ENCODE assay signal across 8 cellular contexts in genomic region chr15:91849749-91850161, GRCh38. TPM values are rescaled to one million over a fixed set of nuclear protein-coding genes. Genes with fewer than 3 reads are reported as not detected.
DNase-seq lines count a peak whose midpoint lies in the region; ATAC-seq, FAIRE-seq and TF ChIP-seq lines count a peak whose summit lies in the region.

No MANE protein-coding gene starts in this region.

- no peak for TF ChIP-seq POLR2A in transverse colon (IDR thresholded peaks at IDR 0.05)
- no peak for TF ChIP-seq POLR2A in GM12892 (IDR thresholded peaks at IDR 0.05; ENCODE audit: low read depth, low read length)

- in situ Hi-C loops in transverse colon (cut with MboI; ENCODE audit: low pct_ligation_motif_present in 1 of 4, low pct_unique_long_range_greater_than_20kb in 1 of 4, low sequenced_read_pairs in 3 of 4): loop anchor here in 3 of 4 donors (10.0 to 25.0 kb wide), 4 partner anchors 113 to 537 kb away; no protein-coding TSS in a partner anchor

- H3K4me1 ChIP-seq in DND-41 (ENCODE audit: insufficient read depth, low read length) (no peaks in the 10 kb centered on the region), transverse colon (peaks cover 10 to 25% (median 19%) of the 10 kb centered on the region in 4 donors)

- H3K79me2 ChIP-seq in DND-41 (ENCODE audit: insufficient read depth, low read length): no peaks in the 10 kb centered on the region

- H3K9me3 Mint-ChIP-seq in WTC11: peaks cover 3% of the 10 kb centered on the region

- no peak for TF ChIP-seq EP300 in transverse colon (IDR thresholded peaks at IDR 0.05; ENCODE audit: low read depth)

- H3K4me3 Mint-ChIP-seq in WTC11: no peak overlapping the region

- H3K27ac Mint-ChIP-seq in WTC11: no peak overlapping the region

- H4K20me1 ChIP-seq in DND-41 (ENCODE audit: insufficient read depth, low read length): no peaks in the 10 kb centered on the region

- no peak overlapping the region for H3K4me2 ChIP-seq in DND-41 (ENCODE audit: insufficient read depth, low read length)

- H3K27me3 Mint-ChIP-seq in WTC11 (ENCODE audit: low read depth): peaks cover 16% of the 10 kb centered on the region

- H3K36me3 Mint-ChIP-seq in WTC11: no peaks in the 10 kb centered on the region

- no peak overlapping the region for H2AFZ ChIP-seq in DND-41 (ENCODE audit: low read depth, low read length)

- POLR2A ChIA-PET in WTC11 (lab: Charles Lee): interaction anchor here (0.6 kb wide), 1 partner anchor 232 kb away, joined by 4 read pairs; no protein-coding TSS in a partner anchor

- intact Hi-C loops in transverse colon (cut with DNase I; ENCODE audit: low total_unique reads): loop anchor here (10.0 kb wide), 1 partner anchor 225 kb away; no protein-coding TSS in a partner anchor

- CTCF ChIA-PET in WTC11 (lab: Charles Lee): interaction anchor here (0.7 to 3.4 kb wide), 5 partner anchors 17 to 823 kb away, joined by 3 to 11 read pairs (median 5); no protein-coding TSS in a partner anchor

- H3K27ac ChIP-seq in DND-41 (ENCODE audit: low read length) (no peak overlapping the region), transverse colon (no peak overlapping the region)

- H3K36me3 ChIP-seq in DND-41 (ENCODE audit: insufficient read depth, low read length): no peaks in the 10 kb centered on the region
- H3K36me3 ChIP-seq in transverse colon: no peaks in the 10 kb centered on the region

- TF ChIP-seq CTCF in DND-41 (IDR thresholded peaks at IDR 0.05; ENCODE audit: borderline replicate concordance, extremely low read depth, low read length, poor library complexity, severe bottlenecking) (peak; percentile 49), WTC11 (IDR thresholded peaks at IDR 0.05) (peak; percentile 27; the same call in 1 of the 2 replicates), transverse colon (IDR thresholded peaks at IDR 0.05) (peak; percentile 42 to 52 (median 47))

- no peak overlapping the region for H3K4me3 ChIP-seq in DND-41 (ENCODE audit: low read depth in 1 of 2, low read length in 2 of 2)
- no peak overlapping the region for H3K4me3 ChIP-seq in transverse colon

- H3K9ac ChIP-seq in DND-41 (ENCODE audit: low read depth, low read length): no peak overlapping the region

- WGBS in transverse colon (ENCODE audit: low coverage in 1 of 2), 2 donors: 66 to 74% methylated on average over 7 of the region's 7 CpGs

- no peak for FAIRE-seq in GM12892 (lab: Jason Lieb, UNC)

- H3K4me1 Mint-ChIP-seq in WTC11: peaks cover 17% of the 10 kb centered on the region

- ATAC-seq in DND-41 (ENCODE audit: insufficient read depth, low read depth) (peak; percentile 84), WTC11 (no peak), GM21526 (IDR thresholded peaks at IDR 0.05; ENCODE audit: low FRiP score, unreplicated experiment) (no peak)

- H3K27me3 ChIP-seq in DND-41 (ENCODE audit: insufficient read depth, low read length, poor library complexity): peaks cover 8% of the 10 kb centered on the region
- no peaks in the 10 kb centered on the region for H3K27me3 ChIP-seq in transverse colon

- H3K9me3 ChIP-seq in DND-41 (ENCODE audit: insufficient read depth, low read length, severe bottlenecking) (no peaks in the 10 kb centered on the region), transverse colon (no peaks in the 10 kb centered on the region)

- DNase-seq in DND-41: peak; percentile 60
- peak; percentile 70 to 72 for DNase-seq in Kasumi-1 (lab: John Stamatoyannopoulos, UW)
- DNase-seq in WTC11 (ENCODE audit: low spot score): no peak
- peak; percentile 67 for DNase-seq in hepatic stellate cell (ENCODE audit: low spot score)
- DNase-seq in transverse colon: no peak
- DNase-seq in GM12892 (ENCODE audit: insufficient read length): no peak
- DNase-seq in NCI-H2029 (lab: John Stamatoyannopoulos, UW): no peak

TF ChIP-seq in WTC11, 78 proteins besides CTCF, POLR2A, EP300 and RAD21:
- TF ChIP-seq ATF6 (CRISPR knock-in tag; IDR thresholded peaks at IDR 0.05): no peak
- TF ChIP-seq, protein P1, sequence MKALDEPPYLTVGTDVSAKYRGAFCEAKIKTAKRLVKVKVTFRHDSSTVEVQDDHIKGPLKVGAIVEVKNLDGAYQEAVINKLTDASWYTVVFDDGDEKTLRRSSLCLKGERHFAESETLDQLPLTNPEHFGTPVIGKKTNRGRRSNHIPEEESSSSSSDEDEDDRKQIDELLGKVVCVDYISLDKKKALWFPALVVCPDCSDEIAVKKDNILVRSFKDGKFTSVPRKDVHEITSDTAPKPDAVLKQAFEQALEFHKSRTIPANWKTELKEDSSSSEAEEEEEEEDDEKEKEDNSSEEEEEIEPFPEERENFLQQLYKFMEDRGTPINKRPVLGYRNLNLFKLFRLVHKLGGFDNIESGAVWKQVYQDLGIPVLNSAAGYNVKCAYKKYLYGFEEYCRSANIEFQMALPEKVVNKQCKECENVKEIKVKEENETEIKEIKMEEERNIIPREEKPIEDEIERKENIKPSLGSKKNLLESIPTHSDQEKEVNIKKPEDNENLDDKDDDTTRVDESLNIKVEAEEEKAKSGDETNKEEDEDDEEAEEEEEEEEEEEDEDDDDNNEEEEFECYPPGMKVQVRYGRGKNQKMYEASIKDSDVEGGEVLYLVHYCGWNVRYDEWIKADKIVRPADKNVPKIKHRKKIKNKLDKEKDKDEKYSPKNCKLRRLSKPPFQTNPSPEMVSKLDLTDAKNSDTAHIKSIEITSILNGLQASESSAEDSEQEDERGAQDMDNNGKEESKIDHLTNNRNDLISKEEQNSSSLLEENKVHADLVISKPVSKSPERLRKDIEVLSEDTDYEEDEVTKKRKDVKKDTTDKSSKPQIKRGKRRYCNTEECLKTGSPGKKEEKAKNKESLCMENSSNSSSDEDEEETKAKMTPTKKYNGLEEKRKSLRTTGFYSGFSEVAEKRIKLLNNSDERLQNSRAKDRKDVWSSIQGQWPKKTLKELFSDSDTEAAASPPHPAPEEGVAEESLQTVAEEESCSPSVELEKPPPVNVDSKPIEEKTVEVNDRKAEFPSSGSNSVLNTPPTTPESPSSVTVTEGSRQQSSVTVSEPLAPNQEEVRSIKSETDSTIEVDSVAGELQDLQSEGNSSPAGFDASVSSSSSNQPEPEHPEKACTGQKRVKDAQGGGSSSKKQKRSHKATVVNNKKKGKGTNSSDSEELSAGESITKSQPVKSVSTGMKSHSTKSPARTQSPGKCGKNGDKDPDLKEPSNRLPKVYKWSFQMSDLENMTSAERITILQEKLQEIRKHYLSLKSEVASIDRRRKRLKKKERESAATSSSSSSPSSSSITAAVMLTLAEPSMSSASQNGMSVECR (CRISPR knock-in tag; IDR thresholded peaks at IDR 0.05; ENCODE audit: borderline replicate concordance): no peak
- TF ChIP-seq ZNF317 (CRISPR knock-in tag; IDR thresholded peaks at IDR 0.05; ENCODE audit: borderline replicate concordance, low read depth): no peak
- TF ChIP-seq SP1 (CRISPR knock-in tag; conservative IDR thresholded peaks at IDR 0.05): no peak
- TF ChIP-seq FOXP1 (CRISPR knock-in tag; IDR thresholded peaks at IDR 0.05; ENCODE audit: borderline replicate concordance): no peak
- TF ChIP-seq JUN (CRISPR knock-in tag; IDR thresholded peaks at IDR 0.05): no peak

RNA-seq across cellular contexts. Expression of gene SLCO3A1, which starts 3.8 kb away (rescaled TPM):
- total RNA-seq in WTC11 (2021) (6.8 to 9.8 TPM (median 9.1 TPM) in 3 replicates), transverse colon (10 to 100 TPM in 1 of 4 donors, 1 to 10 TPM in 3; 4.4 to 66.2 (median 5.1) TPM)
- not detected for polyA plus RNA-seq in GM12892 (2012; ENCODE audit: missing spikeins)

Comparison
In these comparisons a context has a peak if more than half of its experiments do, and no peak if none do; other contexts are left out.
1. DNase-seq: peak in DND-41 (single experiment), Kasumi-1 (2 of 2) and hepatic stellate cell (single experiment); none in WTC11 (single experiment), transverse colon (single experiment), GM12892 (single experiment) and NCI-H2029 (single experiment).
2. Peak in every context shown above with its lines, with median percentiles within 50 percentile points of each other: CTCF ChIP-seq.